11 cellular contexts compared by ENCODE assay signal in the genomic region with DNA sequence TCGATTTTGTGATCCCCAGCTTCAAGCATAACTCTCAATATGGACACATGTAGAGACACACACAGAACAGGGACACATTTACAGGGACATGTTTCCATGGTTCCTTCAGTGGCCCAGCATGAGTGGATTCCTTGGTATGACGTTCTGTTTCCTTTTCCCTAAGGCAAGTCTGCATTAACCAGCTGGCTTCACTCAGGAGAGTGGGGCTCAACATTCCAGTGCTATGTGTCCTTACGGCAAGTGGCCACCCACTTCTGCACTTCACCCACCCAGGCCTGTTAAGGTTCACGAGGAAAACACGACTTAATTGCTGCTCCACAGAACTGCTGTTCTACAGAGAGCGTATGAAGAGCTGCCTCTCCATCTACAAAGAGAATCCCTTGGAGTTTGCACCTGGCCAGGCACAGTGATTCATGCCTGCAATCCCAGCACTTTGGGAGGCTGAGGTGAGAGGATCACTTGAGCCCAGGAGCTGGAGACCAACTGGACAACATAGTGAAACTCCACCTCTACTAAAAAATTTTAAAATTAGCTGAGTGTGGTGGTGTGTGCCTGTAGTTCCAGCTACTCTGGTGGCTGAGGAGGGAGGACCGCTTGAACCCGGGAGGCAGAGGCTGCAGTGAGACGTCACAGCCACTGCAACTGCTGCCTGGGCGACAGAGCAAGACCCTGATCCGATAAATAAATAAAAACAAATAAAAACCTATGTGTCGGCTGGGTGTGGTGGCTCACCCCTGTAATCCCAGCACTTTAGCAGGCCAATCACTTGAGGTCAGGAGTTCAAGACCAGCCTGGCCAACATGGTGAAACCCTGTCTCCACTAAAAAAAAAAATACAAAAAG. TPM values are rescaled to one million over a fixed set of nuclear protein-coding genes. Genes with fewer than 3 reads are reported as not detected.
A peak's percentile ranks its signal among the peaks of the same experiment; 100 is the strongest.
DNase-seq lines count a peak whose midpoint lies in the region; ATAC-seq and TF ChIP-seq lines count a peak whose summit lies in the region.
"Had no signal": no experiment of that assay in that cellular context is flagged by ENCODE, and none has a peak within 500 bp of the region (broad histone marks: within the 10 kb centered on the region; RNA-seq: fewer than 3 reads in every experiment).

No MANE protein-coding gene starts in this region.

- H3K4me1 ChIP-seq in ACC112 (ENCODE audit: control insufficient read depth, insufficient read depth, low read length, unreplicated experiment) (peaks cover 67% of the 10 kb centered on the region), GM23248 (ENCODE audit: insufficient read depth) (peaks cover 83% of the 10 kb centered on the region), ascending aorta (peaks cover 14 to 82% of the 10 kb centered on the region in 2 donors), left lung (peaks cover 56 to 98% of the 10 kb centered on the region in 2 donors), ovary (ENCODE audit: insufficient read depth) (peaks cover 51% of the 10 kb centered on the region)

- no peaks in the 10 kb centered on the region for H3K9me2 ChIP-seq in GM23248 (ENCODE audit: insufficient read depth)

- H3K4me3 ChIP-seq in ACC112 (ENCODE audit: low read depth, low read length) (no peak overlapping the region), GM23248 (peak overlapping the region; percentile 22), ascending aorta (no peak overlapping the region), left lung (no peak overlapping the region), ovary (no peak overlapping the region)

- H3K36me3 ChIP-seq in ACC112 (ENCODE audit: insufficient read depth, low read length) (no peaks in the 10 kb centered on the region), GM23248 (ENCODE audit: low read depth) (no peaks in the 10 kb centered on the region), ascending aorta (no peaks in the 10 kb centered on the region), left lung (peaks cover 0 to 5% of the 10 kb centered on the region in 2 donors), ovary (no peaks in the 10 kb centered on the region)

- WGBS in GM23248 (ENCODE audit: low coverage in 1 of 2, low lambda C conversion rate in 2 of 2, missing lambda C conversion rate in 2 of 2), 2 experiments = 72 to 74% methylated on average over 12 of the region's 12 CpGs
- 63 to 64% (median 63%) methylated on average over 12 of the region's 12 CpGs for WGBS in ovary, 3 donors

- H3K27me3 ChIP-seq in ACC112 (ENCODE audit: insufficient read depth, low read length) (no peaks in the 10 kb centered on the region), GM23248 (replicated peaks; ENCODE audit: insufficient read depth) (no peaks in the 10 kb centered on the region), ascending aorta (no peaks in the 10 kb centered on the region), left lung (no peaks in the 10 kb centered on the region), ovary (no peaks in the 10 kb centered on the region)

- TF ChIP-seq EP300 in ovary (IDR thresholded peaks at IDR 0.05) = no peak

- peaks cover 20% of the 10 kb centered on the region for H4K20me1 ChIP-seq in GM23248 (ENCODE audit: insufficient read depth)

- peak; percentile 87 for DNase-seq in GM23248
- no peak for DNase-seq in ascending aorta (ENCODE audit: low spot score in 2 of 2)
- DNase-seq in left lung = no peak
- no peak for DNase-seq in ovary
- DNase-seq in HuH-7 (ENCODE audit: low spot score) = no peak
- no peak for DNase-seq in effector CD4-positive, alpha-beta T cell
- DNase-seq in activated CD4-positive, alpha-beta T cell treated with anti-CD3 and anti-CD28 coated beads, Interleukin-2, amount 50 U/mL, for 4 hours = no peak
- DNase-seq: GF-D8, midbrain, NCI-H226 had no signal

- peak overlapping the region; percentile 83 for H3K27ac ChIP-seq in ACC112 (ENCODE audit: low read depth, low read length)
- peak overlapping the region; percentile 98 for H3K27ac ChIP-seq in GM23248
- H3K27ac ChIP-seq in ascending aorta = peak overlapping the region; percentile 12 to 23
- peak overlapping the region in 1 of 2 donors; percentile 50 for H3K27ac ChIP-seq in left lung
- H3K27ac ChIP-seq in ovary = no peak overlapping the region

- H3K79me2 ChIP-seq in ACC112 (ENCODE audit: control insufficient read depth, insufficient read depth, low read length, unreplicated experiment) (peaks cover 89% of the 10 kb centered on the region), GM23248 (ENCODE audit: insufficient read depth) (peaks cover 100% of the 10 kb centered on the region)

- no peaks in the 10 kb centered on the region for H3K9me3 ChIP-seq in GM23248 (ENCODE audit: low read depth)
- no peaks in the 10 kb centered on the region for H3K9me3 ChIP-seq in ascending aorta
- no peaks in the 10 kb centered on the region for H3K9me3 ChIP-seq in left lung
- H3K9me3 ChIP-seq in ovary = no peaks in the 10 kb centered on the region

- no peak for TF ChIP-seq POLR2A in ovary (IDR thresholded peaks at IDR 0.05)

- peak; percentile 37 for ATAC-seq in left lung

- in situ Hi-C loops in GM23248 (cut with MboI) = no loop called here

- H3K9ac ChIP-seq in GM23248 = peak overlapping the region; percentile 72

- no peak overlapping the region for H2AFZ ChIP-seq in ACC112 (ENCODE audit: low read length, unreplicated experiment)
- no peak overlapping the region for H2AFZ ChIP-seq in GM23248

- H3F3A ChIP-seq in GM23248 (ENCODE audit: insufficient read depth) = peaks cover 74% of the 10 kb centered on the region

- no peak for TF ChIP-seq CTCF in ascending aorta (IDR thresholded peaks at IDR 0.05)
- no peak for TF ChIP-seq CTCF in left lung (IDR thresholded peaks at IDR 0.05)
- TF ChIP-seq CTCF in ovary (IDR thresholded peaks at IDR 0.05) = no peak

- intact Hi-C loops in ascending aorta (cut with DNase I) = loop anchor here (2.0 kb wide), 1 partner anchor 21 kb away; no protein-coding TSS in a partner anchor
- intact Hi-C loops in left lung (cut with DNase I) = no loop called here
- intact Hi-C loops in ovary (cut with DNase I) = no loop called here

- peak overlapping the region; percentile 69 for H3K4me2 ChIP-seq in GM23248 (ENCODE audit: unreplicated experiment)

RNA-seq across cellular contexts. Expression of a gene that starts 32.5 kb away (rescaled TPM):
- total RNA-seq in GM23248 (2014; rRNA removed; shearing (Covaris generic)) = 9.0 and 20.2 TPM in 2 replicates
- polyA plus RNA-seq in GM23248 (2016; fragmentation: Nextera tagmentation; extraction: Ambion mirVana) (17.5 and 18.6 TPM in 2 replicates), ovary (10 to 100 TPM; 30.1 to 31.0 TPM)
- total RNA-seq in ascending aorta (55.3 TPM), left lung (10 to 100 TPM; 79.1 to 89.6 TPM), ovary (100 to 1,000 TPM in 4 of 7 donors, 10 to 100 TPM in 3; 19.6 to 127 (median 100) TPM)

Comparison
In these comparisons a context has a peak if more than half of its experiments do, and no peak if none do; other contexts are left out.
1. H3K27ac ChIP-seq: peak in ACC112 (single experiment), GM23248 (single experiment) and ascending aorta (2 of 2); none in ovary (0 of 2).